Comparison of ENCODE assay signal across 11 cellular contexts in genomic region chr5:37665889-37666288, GRCh38.
DNase-seq lines count a peak whose midpoint lies in the region; ATAC-seq and TF ChIP-seq lines count a peak whose summit lies in the region.
"Had no signal": no experiment of that assay in that cellular context is flagged by ENCODE, and none has a peak within 500 bp of the region (broad histone marks: within the 10 kb centered on the region; RNA-seq: fewer than 3 reads in every experiment).

No MANE protein-coding gene starts in this region.

- TF ChIP-seq CTCF in HCT116 (IDR thresholded peaks at IDR 0.05 in 2 of 3, conservative IDR thresholded peaks at IDR 0.05 in 1 of 3; ENCODE audit: borderline replicate concordance in 1 of 3, insufficient read depth in 1 of 3, low read depth in 2 of 3, low read length in 2 of 3) (no peak), right atrium auricular region (IDR thresholded peaks at IDR 0.05) (no peak), PC-9 (conservative IDR thresholded peaks at IDR 0.05) (no peak)

- H3K79me2 ChIP-seq in HCT116 (ENCODE audit: insufficient read depth, low read length) (no peaks in the 10 kb centered on the region), PC-9 (ENCODE audit: low read depth) (peaks cover 3% of the 10 kb centered on the region; the same call in 1 of the 2 replicates)

- no peaks in the 10 kb centered on the region for H4K20me1 ChIP-seq in HCT116 (ENCODE audit: insufficient read depth)
- no peaks in the 10 kb centered on the region for H4K20me1 ChIP-seq in PC-9 (ENCODE audit: insufficient read depth)

- no peaks in the 10 kb centered on the region for H3K9me2 ChIP-seq in HCT116 (ENCODE audit: insufficient read depth)
- H3K9me2 ChIP-seq in PC-9 (ENCODE audit: insufficient read depth), result no peaks in the 10 kb centered on the region

- H3F3A ChIP-seq in PC-9 (ENCODE audit: insufficient read depth, low read depth), result peaks cover 29% of the 10 kb centered on the region; the same call in 1 of the 2 replicates

- no peaks in the 10 kb centered on the region for H3K27me3 ChIP-seq in HCT116 (ENCODE audit: insufficient read depth, low read length)
- H3K27me3 ChIP-seq in right atrium auricular region, result no peaks in the 10 kb centered on the region
- no peaks in the 10 kb centered on the region for H3K27me3 ChIP-seq in rectal smooth muscle tissue (ENCODE audit: control insufficient read depth, insufficient read depth, low read length)
- H3K27me3 ChIP-seq in PC-9 (ENCODE audit: insufficient read depth, low read depth), result no peaks in the 10 kb centered on the region

- no TSS peak for BruUV-seq in HCT116 (replicated peaks; lab: Mats Ljungman, UMichigan)
- no TSS peak for BruUV-seq in PC-9 (replicated peaks; lab: Mats Ljungman, UMichigan)

- TF ChIP-seq POLR2A in HCT116 (IDR thresholded peaks at IDR 0.05; ENCODE audit: borderline replicate concordance, extremely low read depth, insufficient read depth, insufficient read length), result no peak

- H3K9ac ChIP-seq in HCT116 (ENCODE audit: low read length), result no peak overlapping the region
- no peak overlapping the region for H3K9ac ChIP-seq in rectal smooth muscle tissue (ENCODE audit: low read length)

- no peak overlapping the region for H3K27ac ChIP-seq in HCT116 (ENCODE audit: low read depth, low read length)
- H3K27ac ChIP-seq in right atrium auricular region, result peak overlapping the region; percentile 26 to 52
- H3K27ac ChIP-seq in rectal smooth muscle tissue (ENCODE audit: low read depth, low read length), result peak overlapping the region; percentile 56
- H3K27ac ChIP-seq in PC-9, result no peak overlapping the region

- no peak for TF ChIP-seq RAD21 in HCT116 (IDR thresholded peaks at IDR 0.05; ENCODE audit: low read depth)

- POLR2A ChIA-PET in HCT116 (lab: Charles Lee), result no interaction called here
- POLR2A ChIA-PET in PC-9 (lab: Charles Lee; ENCODE audit: unreplicated experiment), result no interaction called here

- peak; percentile 63 for DNase-seq in HCT116 (ENCODE audit: low read depth, low spot score)
- DNase-seq in SHP77 (lab: John Stamatoyannopoulos, UW), result peak; percentile 93 to 96
- peak; percentile 59 for DNase-seq in right atrium auricular region (ENCODE audit: low spot score)
- no peak for DNase-seq in OCI-M1 (lab: John Stamatoyannopoulos, UW)
- DNase-seq in PC-9, result no peak
- DNase-seq: activated CD4-positive, alpha-beta T cell treated with anti-CD3 and anti-CD28 coated beads for 36 hours; activated naive CD8-positive, alpha-beta T cell treated with anti-CD3 and anti-CD28 coated beads, Interleukin-2, amount 10 ng/mL, durations not matched to agents 7 days and 5 days; CD8-positive, alpha-beta T cell had no signal

- H3K4me3 ChIP-seq in HCT116 (replicated peaks in 1 of 2; ENCODE audit: low read depth in 1 of 2, low read length in 2 of 2), result peak overlapping the region in 1 of 2 experiments; percentile 40; a peak in 2 of 4 replicates
- no peak overlapping the region for H3K4me3 ChIP-seq in right atrium auricular region
- no peak overlapping the region for H3K4me3 ChIP-seq in rectal smooth muscle tissue (ENCODE audit: low read length)
- H3K4me3 ChIP-seq in PC-9, result no peak overlapping the region

- H3K4me1 ChIP-seq in HCT116 (ENCODE audit: control insufficient read depth in 1 of 2, insufficient read depth in 2 of 2, low read length in 2 of 2), result peaks cover 40 to 44% of the 10 kb centered on the region in 2 experiments
- H3K4me1 ChIP-seq in right atrium auricular region, result peaks cover 0 to 28% of the 10 kb centered on the region in 2 donors
- H3K4me1 ChIP-seq in rectal smooth muscle tissue (ENCODE audit: control insufficient read depth, insufficient read depth, low read length), result peaks cover 31% of the 10 kb centered on the region
- H3K4me1 ChIP-seq in PC-9 (replicated peaks; ENCODE audit: insufficient read depth), result peaks cover 39% of the 10 kb centered on the region

- H2AFZ ChIP-seq in HCT116 (ENCODE audit: low read depth, low read length, poor library complexity, severe bottlenecking) (no peak overlapping the region), PC-9 (no peak overlapping the region)

- RAD21 ChIA-PET in HCT116 (lab: Charles Lee; ENCODE audit: low non-redundant PET in 1 of 2, low total read pairs in 2 of 2, uncharacterized antibody in 2 of 2, unreplicated experiment in 2 of 2), result no interaction called here

- CTCF ChIA-PET in HCT116 (lab: Charles Lee), result interaction anchor here (2.2 kb wide), 1 partner anchor 253 kb away, joined by 5 read pairs; no protein-coding TSS in a partner anchor
- CTCF ChIA-PET in PC-9 (lab: Charles Lee), result no interaction called here

- H3K36me3 ChIP-seq in HCT116 (ENCODE audit: control insufficient read depth in 1 of 2, insufficient read depth in 2 of 2, low read length in 2 of 2) (no peaks in the 10 kb centered on the region), right atrium auricular region (no peaks in the 10 kb centered on the region), rectal smooth muscle tissue (ENCODE audit: control insufficient read depth, insufficient read depth, low read length) (no peaks in the 10 kb centered on the region), PC-9 (ENCODE audit: low read depth) (0 out of 2 replicates have a peak, but pooled peaks cover 5% of the 10 kb centered on the region)

- ATAC-seq in HCT116 (peak; percentile 66), HG03442 (IDR thresholded peaks at IDR 0.05; ENCODE audit: unreplicated experiment) (no peak), GM21723 (IDR thresholded peaks at IDR 0.05; ENCODE audit: unreplicated experiment) (no peak)
- ATAC-seq: activated CD4-positive, alpha-beta T cell treated with anti-CD3 and anti-CD28 coated beads for 36 hours; CD8-positive, alpha-beta T cell had no signal

- intact Hi-C loops in HCT116 (cut with micrococcal nuclease), result no loop called here
- intact Hi-C loops in PC-9 (cut with micrococcal nuclease; ENCODE audit: unreplicated experiment), result no loop called here

- H3K4me2 ChIP-seq in HCT116 (ENCODE audit: low read length), result peak overlapping the region; percentile 70
- H3K4me2 ChIP-seq in PC-9, result no peak overlapping the region

- H3K9me3 ChIP-seq in HCT116 (ENCODE audit: control insufficient read depth in 1 of 2, insufficient read depth in 1 of 2, low read depth in 1 of 2, low read length in 2 of 2), result no peaks in the 10 kb centered on the region
- no peaks in the 10 kb centered on the region for H3K9me3 ChIP-seq in right atrium auricular region
- H3K9me3 ChIP-seq in PC-9 (ENCODE audit: insufficient read depth, low read depth), result 0 out of 2 replicates have a peak, but pooled peaks cover 6% of the 10 kb centered on the region

TF ChIP-seq in HCT116, 20 proteins besides CTCF, POLR2A, EP300 and RAD21 (continues in another document):
- TF ChIP-seq SRF (IDR thresholded peaks at IDR 0.05; ENCODE audit: low read depth), result no peak
- 0 out of 2 replicates have a peak, but pooled peaks have one; percentile 20 for TF ChIP-seq POLR2AphosphoS5 (IDR thresholded peaks at IDR 0.05; ENCODE audit: low read depth, low read length)
- TF ChIP-seq, protein P1, sequence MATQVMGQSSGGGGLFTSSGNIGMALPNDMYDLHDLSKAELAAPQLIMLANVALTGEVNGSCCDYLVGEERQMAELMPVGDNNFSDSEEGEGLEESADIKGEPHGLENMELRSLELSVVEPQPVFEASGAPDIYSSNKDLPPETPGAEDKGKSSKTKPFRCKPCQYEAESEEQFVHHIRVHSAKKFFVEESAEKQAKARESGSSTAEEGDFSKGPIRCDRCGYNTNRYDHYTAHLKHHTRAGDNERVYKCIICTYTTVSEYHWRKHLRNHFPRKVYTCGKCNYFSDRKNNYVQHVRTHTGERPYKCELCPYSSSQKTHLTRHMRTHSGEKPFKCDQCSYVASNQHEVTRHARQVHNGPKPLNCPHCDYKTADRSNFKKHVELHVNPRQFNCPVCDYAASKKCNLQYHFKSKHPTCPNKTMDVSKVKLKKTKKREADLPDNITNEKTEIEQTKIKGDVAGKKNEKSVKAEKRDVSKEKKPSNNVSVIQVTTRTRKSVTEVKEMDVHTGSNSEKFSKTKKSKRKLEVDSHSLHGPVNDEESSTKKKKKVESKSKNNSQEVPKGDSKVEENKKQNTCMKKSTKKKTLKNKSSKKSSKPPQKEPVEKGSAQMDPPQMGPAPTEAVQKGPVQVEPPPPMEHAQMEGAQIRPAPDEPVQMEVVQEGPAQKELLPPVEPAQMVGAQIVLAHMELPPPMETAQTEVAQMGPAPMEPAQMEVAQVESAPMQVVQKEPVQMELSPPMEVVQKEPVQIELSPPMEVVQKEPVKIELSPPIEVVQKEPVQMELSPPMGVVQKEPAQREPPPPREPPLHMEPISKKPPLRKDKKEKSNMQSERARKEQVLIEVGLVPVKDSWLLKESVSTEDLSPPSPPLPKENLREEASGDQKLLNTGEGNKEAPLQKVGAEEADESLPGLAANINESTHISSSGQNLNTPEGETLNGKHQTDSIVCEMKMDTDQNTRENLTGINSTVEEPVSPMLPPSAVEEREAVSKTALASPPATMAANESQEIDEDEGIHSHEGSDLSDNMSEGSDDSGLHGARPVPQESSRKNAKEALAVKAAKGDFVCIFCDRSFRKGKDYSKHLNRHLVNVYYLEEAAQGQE (IDR thresholded peaks at IDR 0.05; ENCODE audit: low read depth), result no peak
- peak; percentile 60 for TF ChIP-seq JUND (IDR thresholded peaks at IDR 0.05)
- TF ChIP-seq, protein P2, sequence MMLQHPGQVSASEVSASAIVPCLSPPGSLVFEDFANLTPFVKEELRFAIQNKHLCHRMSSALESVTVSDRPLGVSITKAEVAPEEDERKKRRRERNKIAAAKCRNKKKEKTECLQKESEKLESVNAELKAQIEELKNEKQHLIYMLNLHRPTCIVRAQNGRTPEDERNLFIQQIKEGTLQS (IDR thresholded peaks at IDR 0.05), result no peak
- peak; percentile 59; the same call in 1 of the 2 replicates for TF ChIP-seq CBX3 (IDR thresholded peaks at IDR 0.05; ENCODE audit: low read depth)
- TF ChIP-seq ZNF274 (IDR thresholded peaks at IDR 0.05; ENCODE audit: low read depth, low read length), result no peak
- no peak for TF ChIP-seq EZH2 (IDR thresholded peaks at IDR 0.05)
- peak; percentile 25; the same call in 1 of the 2 replicates for TF ChIP-seq ELF1 (IDR thresholded peaks at IDR 0.05; ENCODE audit: borderline replicate concordance, low read depth)
- TF ChIP-seq MAX (IDR thresholded peaks at IDR 0.05), result peak; percentile 49; the same call in 1 of the 2 replicates

Comparison
In these comparisons a context has a peak if more than half of its experiments do, and no peak if none do; other contexts are left out.
1. DNase-seq: peak in HCT116 (single experiment), SHP77 (2 of 2) and right atrium auricular region (single experiment); none in OCI-M1 (single experiment) and PC-9 (0 of 2).
2. H3K27ac ChIP-seq: peak in right atrium auricular region (2 of 2) and rectal smooth muscle tissue (single experiment); none in HCT116 (single experiment) and PC-9 (single experiment).